22 cellular contexts compared by ENCODE assay signal in the genomic region with DNA sequence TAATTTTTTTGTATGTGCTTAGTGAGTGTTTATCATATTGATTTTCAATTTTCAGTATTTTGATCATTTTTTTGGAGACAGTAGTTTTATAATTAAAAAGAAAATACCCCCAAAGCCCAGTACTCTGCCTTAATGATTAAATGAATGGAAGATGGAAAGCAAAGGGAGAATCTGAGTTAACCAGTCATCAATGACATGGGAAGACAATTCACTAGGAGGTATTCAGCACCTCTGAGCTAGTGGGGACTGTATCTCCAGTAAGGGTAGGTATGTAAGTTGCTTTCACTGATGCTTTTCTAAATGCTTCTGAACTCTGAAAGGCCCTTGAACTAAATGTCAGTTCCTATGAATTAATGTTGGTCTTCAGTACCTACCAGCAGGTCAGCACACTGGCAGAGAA.
A peak's percentile ranks its signal among the peaks of the same experiment; 100 is the strongest.
DNase-seq lines count a peak whose midpoint lies in the region; ATAC-seq and TF ChIP-seq lines count a peak whose summit lies in the region.
"Had no signal": no experiment of that assay in that cellular context is flagged by ENCODE, and none has a peak within 500 bp of the region (broad histone marks: within the 10 kb centered on the region; RNA-seq: fewer than 3 reads in every experiment).

No MANE protein-coding gene starts in this region.

- H3K27ac Mint-ChIP-seq in activated T-cell treated with anti-CD3 and anti-CD28 coated beads, Interleukin-2, amount 50 U/mL, for 72 hours, result peak overlapping the region; percentile 38
- H3K27ac Mint-ChIP-seq: activated CD4-positive, alpha-beta T cell treated with anti-CD3 and anti-CD28 coated beads for 36 hours; stimulated activated effector memory CD8-positive, alpha-beta T cell treated with anti-CD3 and anti-CD28 coated beads, Interleukin-12 subunit alpha, Interleukin-12 subunit beta, amount 100 ng/mL, for 72 hours had no signal

- H3K4me1 ChIP-seq in SJCRH30, result peaks cover 19% of the 10 kb centered on the region
- peaks cover 42% of the 10 kb centered on the region for H3K4me1 ChIP-seq in foreskin keratinocyte
- H3K4me1 ChIP-seq in smooth muscle cell (ENCODE audit: low read depth), result peaks cover 4% of the 10 kb centered on the region
- H3K4me1 ChIP-seq: testis had no signal

- peak overlapping the region; percentile 62 for H3K4me2 ChIP-seq in smooth muscle cell

- no peak for DNase-seq in activated T-cell treated with anti-CD3 and anti-CD28 coated beads, Interleukin-2, amount 50 U/mL, for 72 hours
- DNase-seq in activated T-cell treated with anti-CD3 and anti-CD28 coated beads, Interleukin-2, amount 50 U/mL, for 4 hours, result no peak
- no peak for DNase-seq in SJCRH30
- DNase-seq in foreskin keratinocyte, result peak in 1 of 2 donors; percentile 53
- no peak for DNase-seq in smooth muscle cell (lab: John Stamatoyannopoulos, UW; ENCODE audit: unreplicated experiment)
- no peak for DNase-seq in NCI-H1436 treated with DMSO at 0.1 percent for 48 hours (lab: John Stamatoyannopoulos, UW)
- no peak for DNase-seq in NAMALWA (ENCODE audit: low spot score)
- DNase-seq in 8988T, result no peak
- DNase-seq: activated gamma-delta T cell, DMS153, hypothalamus, left cardiac atrium, mucosa of descending colon, NCI-H2081 treated with DMSO at 0.1 percent for 48 hours, NCI-H526, testis had no signal

- peaks cover 8% of the 10 kb centered on the region for H3K4me1 Mint-ChIP-seq in activated T-cell treated with anti-CD3 and anti-CD28 coated beads, Interleukin-2, amount 50 U/mL, for 72 hours (ENCODE audit: low read depth)
- peaks cover 3% of the 10 kb centered on the region for H3K4me1 Mint-ChIP-seq in activated T-cell treated with anti-CD3 and anti-CD28 coated beads, Interleukin-2, amount 50 U/mL, for 4 hours (ENCODE audit: low read depth)
- H3K4me1 Mint-ChIP-seq: stimulated activated effector memory CD8-positive, alpha-beta T cell treated with anti-CD3 and anti-CD28 coated beads, Interleukin-12 subunit alpha, Interleukin-12 subunit beta, amount 100 ng/mL, for 72 hours had no signal

- no peaks in the 10 kb centered on the region for H4K20me1 ChIP-seq in smooth muscle cell (ENCODE audit: low read depth)

- H3K36me3 Mint-ChIP-seq in activated T-cell treated with anti-CD3 and anti-CD28 coated beads, Interleukin-2, amount 50 U/mL, for 72 hours (ENCODE audit: insufficient read depth in 2 of 2), result no peaks in the 10 kb centered on the region
- H3K36me3 Mint-ChIP-seq in activated T-cell treated with anti-CD3 and anti-CD28 coated beads, Interleukin-2, amount 50 U/mL, for 4 hours (ENCODE audit: insufficient read depth), result no peaks in the 10 kb centered on the region
- H3K36me3 Mint-ChIP-seq: stimulated activated effector memory CD8-positive, alpha-beta T cell treated with anti-CD3 and anti-CD28 coated beads, Interleukin-12 subunit alpha, Interleukin-12 subunit beta, amount 100 ng/mL, for 72 hours had no signal

- no peaks in the 10 kb centered on the region for H3K27me3 Mint-ChIP-seq in activated T-cell treated with anti-CD3 and anti-CD28 coated beads, Interleukin-2, amount 50 U/mL, for 72 hours (ENCODE audit: low read depth)
- no peaks in the 10 kb centered on the region for H3K27me3 Mint-ChIP-seq in activated T-cell treated with anti-CD3 and anti-CD28 coated beads, Interleukin-2, amount 50 U/mL, for 4 hours (ENCODE audit: low read depth)

- no peaks in the 10 kb centered on the region for H3K9me3 ChIP-seq in SJCRH30 (replicated peaks)
- no peaks in the 10 kb centered on the region for H3K9me3 ChIP-seq in smooth muscle cell (replicated peaks; ENCODE audit: low read depth)
- H3K9me3 ChIP-seq: mucosa of descending colon, neutrophil, testis had no signal

- H3K4me3 ChIP-seq in SJCRH30 (no peak overlapping the region), smooth muscle cell (no peak overlapping the region)
- H3K4me3 ChIP-seq: mucosa of descending colon, testis had no signal

- no peaks in the 10 kb centered on the region for H3K9me3 Mint-ChIP-seq in activated T-cell treated with anti-CD3 and anti-CD28 coated beads, Interleukin-2, amount 50 U/mL, for 72 hours
- H3K9me3 Mint-ChIP-seq in activated T-cell treated with anti-CD3 and anti-CD28 coated beads, Interleukin-2, amount 50 U/mL, for 4 hours, result no peaks in the 10 kb centered on the region
- H3K9me3 Mint-ChIP-seq: stimulated activated effector memory CD8-positive, alpha-beta T cell treated with anti-CD3 and anti-CD28 coated beads, Interleukin-12 subunit alpha, Interleukin-12 subunit beta, amount 100 ng/mL, for 72 hours had no signal

- no peaks in the 10 kb centered on the region for H3F3A ChIP-seq in smooth muscle cell (ENCODE audit: low read depth)

- H3K36me3 ChIP-seq in SJCRH30 (no peaks in the 10 kb centered on the region), smooth muscle cell (ENCODE audit: low read depth) (no peaks in the 10 kb centered on the region)
- H3K36me3 ChIP-seq: neutrophil had no signal

- H3K27ac ChIP-seq in SJCRH30 (peak overlapping the region; percentile 58), foreskin keratinocyte (peak overlapping the region; percentile 95), smooth muscle cell (ENCODE audit: low read depth) (peak overlapping the region; percentile 91)
- H3K27ac ChIP-seq: 22Rv1, C4-2B, neutrophil, testis had no signal

- H3K27me3 ChIP-seq in SJCRH30, result no peaks in the 10 kb centered on the region
- no peaks in the 10 kb centered on the region for H3K27me3 ChIP-seq in foreskin keratinocyte
- no peaks in the 10 kb centered on the region for H3K27me3 ChIP-seq in smooth muscle cell (ENCODE audit: low read depth)
- H3K27me3 ChIP-seq: neutrophil, testis had no signal

- no peak for ATAC-seq in activated T-cell treated with anti-CD3 and anti-CD28 coated beads, Interleukin-2, amount 50 U/mL, for 72 hours (replicated peaks in 1 of 2)
- ATAC-seq in activated T-cell treated with anti-CD3 and anti-CD28 coated beads, Interleukin-2, amount 50 U/mL, for 4 hours, result no peak
- peak; percentile 13 for ATAC-seq in foreskin keratinocyte
- ATAC-seq: HepG2, mucosa of descending colon had no signal

- no peak overlapping the region for H3K4me3 Mint-ChIP-seq in activated T-cell treated with anti-CD3 and anti-CD28 coated beads, Interleukin-2, amount 50 U/mL, for 72 hours
- no peak overlapping the region for H3K4me3 Mint-ChIP-seq in activated T-cell treated with anti-CD3 and anti-CD28 coated beads, Interleukin-2, amount 50 U/mL, for 4 hours
- H3K4me3 Mint-ChIP-seq: activated CD4-positive, alpha-beta T cell treated with anti-CD3 and anti-CD28 coated beads for 36 hours; stimulated activated effector memory CD8-positive, alpha-beta T cell treated with anti-CD3 and anti-CD28 coated beads, Interleukin-12 subunit alpha, Interleukin-12 subunit beta, amount 100 ng/mL, for 72 hours had no signal

- no peaks in the 10 kb centered on the region for H3K79me2 ChIP-seq in smooth muscle cell (ENCODE audit: low read depth)

- TF ChIP-seq CTCF in foreskin keratinocyte (conservative IDR thresholded peaks at IDR 0.05) (no peak), smooth muscle cell (IDR thresholded peaks at IDR 0.05; ENCODE audit: borderline replicate concordance, insufficient read depth, poor library complexity, severe bottlenecking) (no peak)

- no peak overlapping the region for H2AFZ ChIP-seq in smooth muscle cell (ENCODE audit: low read depth)

- H3K9ac ChIP-seq in smooth muscle cell (ENCODE audit: low read depth), result peak overlapping the region; percentile 32
